1 cellular context compared by ENCODE assay signal in genomic region chr9:5499889-5500398, GRCh38.
TF ChIP-seq lines count a peak whose summit lies in the region.

No MANE protein-coding gene starts in this region.

TF ChIP-seq in GM23338, 12 proteins besides CTCF, POLR2A, EP300 and RAD21 (continued from another document):
- TF ChIP-seq, protein P1, sequence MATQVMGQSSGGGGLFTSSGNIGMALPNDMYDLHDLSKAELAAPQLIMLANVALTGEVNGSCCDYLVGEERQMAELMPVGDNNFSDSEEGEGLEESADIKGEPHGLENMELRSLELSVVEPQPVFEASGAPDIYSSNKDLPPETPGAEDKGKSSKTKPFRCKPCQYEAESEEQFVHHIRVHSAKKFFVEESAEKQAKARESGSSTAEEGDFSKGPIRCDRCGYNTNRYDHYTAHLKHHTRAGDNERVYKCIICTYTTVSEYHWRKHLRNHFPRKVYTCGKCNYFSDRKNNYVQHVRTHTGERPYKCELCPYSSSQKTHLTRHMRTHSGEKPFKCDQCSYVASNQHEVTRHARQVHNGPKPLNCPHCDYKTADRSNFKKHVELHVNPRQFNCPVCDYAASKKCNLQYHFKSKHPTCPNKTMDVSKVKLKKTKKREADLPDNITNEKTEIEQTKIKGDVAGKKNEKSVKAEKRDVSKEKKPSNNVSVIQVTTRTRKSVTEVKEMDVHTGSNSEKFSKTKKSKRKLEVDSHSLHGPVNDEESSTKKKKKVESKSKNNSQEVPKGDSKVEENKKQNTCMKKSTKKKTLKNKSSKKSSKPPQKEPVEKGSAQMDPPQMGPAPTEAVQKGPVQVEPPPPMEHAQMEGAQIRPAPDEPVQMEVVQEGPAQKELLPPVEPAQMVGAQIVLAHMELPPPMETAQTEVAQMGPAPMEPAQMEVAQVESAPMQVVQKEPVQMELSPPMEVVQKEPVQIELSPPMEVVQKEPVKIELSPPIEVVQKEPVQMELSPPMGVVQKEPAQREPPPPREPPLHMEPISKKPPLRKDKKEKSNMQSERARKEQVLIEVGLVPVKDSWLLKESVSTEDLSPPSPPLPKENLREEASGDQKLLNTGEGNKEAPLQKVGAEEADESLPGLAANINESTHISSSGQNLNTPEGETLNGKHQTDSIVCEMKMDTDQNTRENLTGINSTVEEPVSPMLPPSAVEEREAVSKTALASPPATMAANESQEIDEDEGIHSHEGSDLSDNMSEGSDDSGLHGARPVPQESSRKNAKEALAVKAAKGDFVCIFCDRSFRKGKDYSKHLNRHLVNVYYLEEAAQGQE (IDR thresholded peaks at IDR 0.05; ENCODE audit: unreplicated experiment): no peak
- TF ChIP-seq ZNF462 (CRISPR knock-in tag; IDR thresholded peaks at IDR 0.05) (no peak), STAT1 (IDR thresholded peaks at IDR 0.05; ENCODE audit: unreplicated experiment) (no peak)
TF ChIP-seq in GM23338: peak in this region for 0.
